ENCODE assay signal across 9 cellular contexts in the genomic region with DNA sequence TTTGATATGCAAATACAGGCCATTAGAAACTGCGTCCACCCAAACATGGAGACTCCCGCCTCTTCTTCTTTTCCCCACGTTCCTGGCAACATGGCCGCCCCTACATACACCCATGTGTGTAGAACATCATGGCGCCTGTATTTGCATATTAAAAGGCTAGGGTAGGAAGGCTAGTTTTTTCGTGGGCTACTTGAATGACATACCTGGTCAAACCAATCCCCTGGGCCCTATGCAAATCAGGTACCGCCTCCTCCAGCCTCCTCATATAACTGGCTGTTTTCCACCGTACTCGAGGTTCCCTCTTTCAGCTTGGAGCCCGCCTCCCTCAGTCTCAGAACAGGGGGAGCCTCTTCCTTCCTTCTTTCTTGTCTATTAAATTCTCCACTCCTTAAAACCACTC. TPM values are rescaled to one million over a fixed set of nuclear protein-coding genes. Genes with fewer than 3 reads are reported as not detected.
DNase-seq lines count a peak whose midpoint lies in the region; ATAC-seq and TF ChIP-seq lines count a peak whose summit lies in the region.
"Had no signal": no experiment of that assay in that cellular context is flagged by ENCODE, and none has a peak within 500 bp of the region (broad histone marks: within the 10 kb centered on the region; RNA-seq: fewer than 3 reads in every experiment).

No MANE protein-coding gene starts in this region.

- H3K27ac ChIP-seq in upper lobe of left lung = peak overlapping the region in 2 of 4 donors; percentile 72 to 81

- TF ChIP-seq CTCF in upper lobe of left lung (IDR thresholded peaks at IDR 0.05) = no peak

- no peak overlapping the region for H3K4me3 Mint-ChIP-seq in T-helper 17 cell
- H3K4me3 Mint-ChIP-seq: T-cell had no signal

- no peak for TF ChIP-seq EP300 in upper lobe of left lung (IDR thresholded peaks at IDR 0.05)

- H3K27me3 Mint-ChIP-seq in T-helper 17 cell = peaks cover 65% of the 10 kb centered on the region

- peak; percentile 12 for DNase-seq in activated effector memory CD4-positive, alpha-beta T cell treated with anti-CD3 and anti-CD28 coated beads, Interleukin-2, amount 50 U/mL, for 16 hours
- no peak for DNase-seq in activated effector memory CD4-positive, alpha-beta T cell treated with Interleukin-2 at 50 U/mL for 16 hours
- DNase-seq in T-helper 17 cell (no peak), inferior parietal cortex (ENCODE audit: extremely low spot score) (peak; percentile 25), upper lobe of left lung (peak in 1 of 2 donors; percentile 79), NCI-H2107 treated with DMSO at 0.1 percent for 48 hours (lab: John Stamatoyannopoulos, UW; ENCODE audit: unreplicated experiment) (no peak), NCI-H146 treated with DMSO at 0.1 percent for 48 hours (lab: John Stamatoyannopoulos, UW; ENCODE audit: unreplicated experiment) (no peak)

- H3K27me3 ChIP-seq in upper lobe of left lung = no peaks in the 10 kb centered on the region

- H3K4me1 Mint-ChIP-seq in T-helper 17 cell = peaks cover 13% of the 10 kb centered on the region

- H3K4me1 ChIP-seq in upper lobe of left lung = no peaks in the 10 kb centered on the region

- TF ChIP-seq POLR2A in upper lobe of left lung (IDR thresholded peaks at IDR 0.05) = peak in 2 of 4 donors; percentile 47 to 80

- H3K36me3 ChIP-seq in upper lobe of left lung = no peaks in the 10 kb centered on the region

- H3K4me3 ChIP-seq in upper lobe of left lung = peak overlapping the region in 3 of 4 donors; percentile 18 to 34 (median 26)

- H3K9me3 ChIP-seq in T-helper 17 cell (ENCODE audit: control insufficient read depth, low read length, poor library complexity, severe bottlenecking) (no peaks in the 10 kb centered on the region), upper lobe of left lung (no peaks in the 10 kb centered on the region)

- peak; percentile 49 for ATAC-seq in T-helper 17 cell
- peak; percentile 85 to 86 for ATAC-seq in upper lobe of left lung (ENCODE audit: low FRiP score in 2 of 2)
- no peak for ATAC-seq in HG02938 (IDR thresholded peaks at IDR 0.05; ENCODE audit: unreplicated experiment)

- no peak overlapping the region for H3K27ac Mint-ChIP-seq in T-helper 17 cell
- H3K27ac Mint-ChIP-seq: T-cell had no signal

- peaks cover 7% of the 10 kb centered on the region for H3K36me3 Mint-ChIP-seq in T-helper 17 cell (ENCODE audit: low read depth)
- H3K36me3 Mint-ChIP-seq: T-cell had no signal

- 54 to 63% methylated on average over 10 of the region's 10 CpGs for WGBS in upper lobe of left lung, 2 donors

RNA-seq across cellular contexts. Expression of gene CD300LB, which starts 0.8 kb away (rescaled TPM):
- total RNA-seq in T-helper 17 cell (1 to 10 TPM in 1 of 2 donors, under 1 TPM in 1; 0.34 to 1.4 TPM), upper lobe of left lung (1 to 10 TPM in 3 of 6 donors, under 1 TPM in 3; 0.49 to 3.1 (median 1.5) TPM)
- total RNA-seq: T-cell had no signal

RNA-seq across cellular contexts. Expression of gene CD300C, which starts 13.8 kb away (rescaled TPM):
- 1 to 10 TPM in 1 of 2 donors, under 1 TPM in 1; 0.37 to 1.2 TPM for total RNA-seq in T-helper 17 cell
- 10 to 100 TPM in 3 of 6 donors, 1 to 10 TPM in 2, under 1 TPM in 1; 0.98 to 19.4 (median 9.7) TPM for total RNA-seq in upper lobe of left lung

RNA-seq across cellular contexts. Expression of gene CD300H, which starts 35.2 kb away (rescaled TPM):
- total RNA-seq in T-helper 17 cell (not detected), upper lobe of left lung (1 to 10 TPM in 1 of 6 donors, under 1 TPM in 1, not detected in 4; 0.37 to 2.7 TPM)
- total RNA-seq: T-cell had no signal

RNA-seq across cellular contexts. Expression of gene CD300LD, which starts 60.0 kb away (rescaled TPM):
- total RNA-seq in T-helper 17 cell = not detected
- total RNA-seq in upper lobe of left lung = not detected

Comparison
In these comparisons a context has a peak if more than half of its experiments do, and no peak if none do; other contexts are left out.
1. DNase-seq: peak in activated effector memory CD4-positive, alpha-beta T cell treated with anti-CD3 and anti-CD28 coated beads, Interleukin-2, amount 50 U/mL, for 16 hours (single experiment) and inferior parietal cortex (single experiment); none in activated effector memory CD4-positive, alpha-beta T cell treated with Interleukin-2 at 50 U/mL for 16 hours (single experiment), T-helper 17 cell (0 of 3), NCI-H2107 treated with DMSO at 0.1 percent for 48 hours (single experiment) and NCI-H146 treated with DMSO at 0.1 percent for 48 hours (single experiment).